ENCODE assay signal across 8 cellular contexts in the genomic region with DNA sequence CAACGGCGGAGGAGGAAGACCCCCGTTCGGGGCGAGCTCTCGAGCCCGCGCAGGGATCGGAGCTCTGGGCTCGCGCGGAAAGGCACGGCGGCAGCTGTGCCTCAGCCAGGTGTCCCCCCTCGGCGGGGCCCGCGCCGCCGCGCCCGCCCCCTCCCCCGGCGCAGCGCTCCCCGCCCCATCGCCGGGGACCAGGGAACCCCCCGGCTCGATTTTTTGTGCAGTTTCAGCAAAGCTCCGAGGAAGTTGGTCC.
DNase-seq lines count a peak whose midpoint lies in the region; ATAC-seq and TF ChIP-seq lines count a peak whose summit lies in the region.

No MANE protein-coding gene starts in this region.

- H3K9me3 Mint-ChIP-seq in activated naive CD8-positive, alpha-beta T cell (ENCODE audit: low read depth), result no peaks in the 10 kb centered on the region

- no peak for TF ChIP-seq CTCF in omental fat pad (IDR thresholded peaks at IDR 0.05)

- H3K4me1 Mint-ChIP-seq in activated naive CD8-positive, alpha-beta T cell (ENCODE audit: low read depth), result peaks cover 47% of the 10 kb centered on the region

- no peaks in the 10 kb centered on the region for H3K36me3 ChIP-seq in iPS-20b (ENCODE audit: insufficient read depth, low read depth, low read length)

- H3K9ac ChIP-seq in iPS-20b (ENCODE audit: low read depth, low read length), result peak overlapping the region; percentile 54; the same call in 1 of the 2 replicates

- H3K27me3 ChIP-seq in iPS-20b (ENCODE audit: insufficient read depth, low read length), result peaks cover 93% of the 10 kb centered on the region

- H3K27ac Mint-ChIP-seq in activated naive CD8-positive, alpha-beta T cell, result peak overlapping the region; percentile 50

- H3K4me3 Mint-ChIP-seq in activated naive CD8-positive, alpha-beta T cell, result peak overlapping the region; percentile 78

- ATAC-seq in GM18502 (IDR thresholded peaks at IDR 0.05; ENCODE audit: poor library complexity, unreplicated experiment), result peak; percentile 11
- peak; percentile 5 for ATAC-seq in HG02938 (IDR thresholded peaks at IDR 0.05; ENCODE audit: unreplicated experiment)
- no peak for ATAC-seq in omental fat pad (ENCODE audit: low FRiP score)

- peaks cover 15% of the 10 kb centered on the region for H3K27me3 Mint-ChIP-seq in activated naive CD8-positive, alpha-beta T cell

- peaks cover 22% of the 10 kb centered on the region; the same call in 1 of the 2 replicates for H3K4me1 ChIP-seq in iPS-20b (ENCODE audit: insufficient read depth, low read length)

- H3K27ac ChIP-seq in iPS-20b (ENCODE audit: low read length) (no peak overlapping the region), substantia nigra (ENCODE audit: low read depth, low read length, poor library complexity, severe bottlenecking) (peak overlapping the region; percentile 99)

- H3K9me3 ChIP-seq in iPS-20b (ENCODE audit: insufficient read depth, low read depth, low read length), result peaks cover 7% of the 10 kb centered on the region; the same call in 1 of the 2 replicates

- DNase-seq in substantia nigra (lab: John Stamatoyannopoulos, UW), result peak in 1 of 49 donors; percentile 77
- no peak for DNase-seq in omental fat pad (ENCODE audit: low spot score)
- no peak for DNase-seq in NCI-H226
- no peak for DNase-seq in NCI-H774 (lab: John Stamatoyannopoulos, UW)

- H3K36me3 Mint-ChIP-seq in activated naive CD8-positive, alpha-beta T cell, result peaks cover 2% of the 10 kb centered on the region

- H3K4me3 ChIP-seq in iPS-20b (ENCODE audit: low read length), result peak overlapping the region; percentile 80
